ENCODE assay signal across 1 cellular context in the genomic region with DNA sequence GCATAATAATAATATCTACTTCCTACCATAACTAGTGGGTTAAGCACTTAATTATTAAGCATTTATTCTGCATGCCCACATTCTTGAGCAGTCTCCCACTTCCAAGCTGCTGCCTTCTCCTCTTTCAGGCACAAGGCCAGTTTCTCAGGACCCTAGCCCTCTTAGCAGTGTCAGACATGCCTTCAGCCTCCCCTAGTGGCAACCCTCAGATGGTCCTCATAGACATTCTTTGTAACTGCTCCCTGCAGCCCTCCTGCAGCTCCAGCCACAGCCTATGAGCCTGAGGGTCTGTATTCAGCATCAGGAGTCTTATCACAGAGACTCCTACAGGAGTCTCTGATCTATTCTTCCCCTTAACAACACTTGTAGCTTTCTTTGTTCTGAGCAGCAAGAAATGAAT.
TF ChIP-seq lines count a peak whose summit lies in the region.

No MANE protein-coding gene starts in this region.

TF ChIP-seq in HepG2, 621 proteins besides CTCF, POLR2A, EP300 and RAD21:
- peak; percentile 44 for TF ChIP-seq STAG1 (CRISPR knock-in tag; IDR thresholded peaks at IDR 0.05)
- TF ChIP-seq, protein P1, sequence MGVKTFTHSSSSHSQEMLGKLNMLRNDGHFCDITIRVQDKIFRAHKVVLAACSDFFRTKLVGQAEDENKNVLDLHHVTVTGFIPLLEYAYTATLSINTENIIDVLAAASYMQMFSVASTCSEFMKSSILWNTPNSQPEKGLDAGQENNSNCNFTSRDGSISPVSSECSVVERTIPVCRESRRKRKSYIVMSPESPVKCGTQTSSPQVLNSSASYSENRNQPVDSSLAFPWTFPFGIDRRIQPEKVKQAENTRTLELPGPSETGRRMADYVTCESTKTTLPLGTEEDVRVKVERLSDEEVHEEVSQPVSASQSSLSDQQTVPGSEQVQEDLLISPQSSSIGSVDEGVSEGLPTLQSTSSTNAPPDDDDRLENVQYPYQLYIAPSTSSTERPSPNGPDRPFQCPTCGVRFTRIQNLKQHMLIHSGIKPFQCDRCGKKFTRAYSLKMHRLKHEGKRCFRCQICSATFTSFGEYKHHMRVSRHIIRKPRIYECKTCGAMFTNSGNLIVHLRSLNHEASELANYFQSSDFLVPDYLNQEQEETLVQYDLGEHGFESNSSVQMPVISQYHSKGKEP (CRISPR knock-in tag; IDR thresholded peaks at IDR 0.05), result no peak
